In genomic region chr11:72083414-72083813, GRCh38 we compare ENCODE assay signal across 2 cellular contexts.
A peak's percentile ranks its signal among the peaks of the same experiment; 100 is the strongest.
TF ChIP-seq lines count a peak whose summit lies in the region.

No MANE protein-coding gene starts in this region.

TF ChIP-seq in HEK293, 187 proteins besides CTCF, POLR2A, EP300 and RAD21:
- TF ChIP-seq ZNF555 (tag by site-specific recombination; conservative IDR thresholded peaks at IDR 0.05), result no peak
- TF ChIP-seq ZNF280D (tag by site-specific recombination; IDR thresholded peaks at IDR 0.05), result no peak
- peak; percentile 83 for TF ChIP-seq ZNF664 (tag by site-specific recombination; IDR thresholded peaks at IDR 0.05)
- TF ChIP-seq SP7 (tag by site-specific recombination; IDR thresholded peaks at IDR 0.05), result peak; percentile 95
- TF ChIP-seq YY1 (tag by site-specific recombination; IDR thresholded peaks at IDR 0.05), result no peak

TF ChIP-seq in K562, 482 proteins besides CTCF, POLR2A, EP300 and RAD21:
- TF ChIP-seq RFX1 (IDR thresholded peaks at IDR 0.05) (peak; percentile 35; the same call in 1 of the 2 replicates), FOXK1 (CRISPR knock-in tag; IDR thresholded peaks at IDR 0.05; ENCODE audit: borderline replicate concordance) (no peak), ZNF318 (IDR thresholded peaks at IDR 0.05; ENCODE audit: borderline replicate concordance in 1 of 2, low read depth in 1 of 2) (no peak), ZNF778 (CRISPR knock-in tag; IDR thresholded peaks at IDR 0.05) (no peak), FOXJ2 (tag; IDR thresholded peaks at IDR 0.05) (peak; percentile 63; the same call in 1 of the 2 replicates)
